In the genomic region with DNA sequence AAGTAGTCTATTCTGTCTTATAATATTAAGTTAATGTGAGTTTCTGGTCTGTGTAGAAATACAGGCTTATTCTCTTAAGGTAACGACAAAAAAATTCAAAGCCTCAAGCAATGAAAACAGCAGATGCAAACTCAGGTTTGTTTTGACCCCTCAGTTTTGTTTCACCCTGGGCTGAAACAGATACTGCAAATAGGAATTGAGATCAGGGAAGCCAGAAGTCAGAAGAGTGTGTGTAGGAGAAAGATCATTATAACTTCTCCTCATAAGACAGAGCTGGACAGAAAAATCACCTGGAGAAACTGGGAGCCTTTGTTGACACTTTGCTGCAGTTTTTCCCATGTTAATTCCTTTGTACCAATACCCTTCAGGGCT, we compare ENCODE assay signal across 13 cellular contexts. TPM values are rescaled to one million over a fixed set of nuclear protein-coding genes. Genes with fewer than 3 reads are reported as not detected.
DNase-seq lines count a peak whose midpoint lies in the region; ATAC-seq, FAIRE-seq and TF ChIP-seq lines count a peak whose summit lies in the region.
"Had no signal": no experiment of that assay in that cellular context is flagged by ENCODE, and none has a peak within 500 bp of the region (broad histone marks: within the 10 kb centered on the region; RNA-seq: fewer than 3 reads in every experiment).

No MANE protein-coding gene starts in this region.

- peak; percentile 37 for DNase-seq in GM12865 (ENCODE audit: low read depth)
- no peak for DNase-seq in ecto neural progenitor cell (ENCODE audit: low spot score)
- DNase-seq in NCI-H2029 (lab: John Stamatoyannopoulos, UW), result no peak
- DNase-seq in small intestine, result no peak
- DNase-seq: activated B cell treated with CpG ODN at 0.5 μM for 24 hours; activated CD8-positive, alpha-beta memory T cell treated with anti-CD3 and anti-CD28 coated beads, Interleukin-2, amount 50 U/mL, for 4 hours; effector memory CD4-positive, alpha-beta T cell; testis had no signal

- no peak for TF ChIP-seq CTCF in GM12865 (IDR thresholded peaks at IDR 0.05; ENCODE audit: insufficient read depth, low read depth, low read length, missing control alignments)

- no peaks in the 10 kb centered on the region for H3K27me3 ChIP-seq in small intestine (ENCODE audit: control insufficient read depth in 2 of 2, insufficient read depth in 2 of 2, low read length in 2 of 2)
- H3K27me3 ChIP-seq: testis had no signal

- peak; percentile 47 for ATAC-seq in GM19455 (IDR thresholded peaks at IDR 0.05; ENCODE audit: unreplicated experiment)
- peak; percentile 48 for ATAC-seq in HG03558 (IDR thresholded peaks at IDR 0.05; ENCODE audit: extremely low read depth, unreplicated experiment)
- no peak for ATAC-seq in GM19463 (IDR thresholded peaks at IDR 0.05; ENCODE audit: unreplicated experiment)

- no peaks in the 10 kb centered on the region for H3K9me3 ChIP-seq in small intestine (ENCODE audit: control insufficient read depth, low read depth)
- H3K9me3 ChIP-seq: testis had no signal

- no peak overlapping the region for H3K4me3 ChIP-seq in GM12865 (ENCODE audit: low read depth, low read length)
- H3K4me3 ChIP-seq in small intestine (ENCODE audit: low read depth in 1 of 2, low read length in 2 of 2), result no peak overlapping the region
- H3K4me3 ChIP-seq: testis had no signal

- H3K36me3 ChIP-seq in small intestine (ENCODE audit: control insufficient read depth in 2 of 2, insufficient read depth in 2 of 2, low read length in 2 of 2), result peaks cover 0 to 1% of the 10 kb centered on the region in 2 donors

- FAIRE-seq in islet of Langerhans (lab: Jason Lieb, UNC) (peak; percentile 43), small intestine (lab: Jason Lieb, UNC) (no peak)
- FAIRE-seq: G401.6 had no signal

- H3K4me1 ChIP-seq in small intestine (ENCODE audit: control insufficient read depth in 2 of 2, insufficient read depth in 1 of 2, low read depth in 1 of 2, low read length in 1 of 2), result peaks cover 9 to 21% of the 10 kb centered on the region in 2 donors

- no peak overlapping the region for H3K27ac ChIP-seq in small intestine (ENCODE audit: low read depth in 1 of 2, low read length in 1 of 2)
- H3K27ac ChIP-seq: testis had no signal

- WGBS in small intestine, 3 donors, result 85 to 96% (median 95%) methylated on average over 1 of the region's 1 CpG

RNA-seq across cellular contexts. Expression of gene LRRC8B, which starts 23.8 kb away (rescaled TPM):
- 1 to 10 TPM; 1.6 to 5.7 (median 2.7) TPM for polyA plus RNA-seq in small intestine
